Comparison of ENCODE assay signal across 1 cellular context in genomic region chr1:165597883-165598675, GRCh38.
TF ChIP-seq lines count a peak whose summit lies in the region.

No MANE protein-coding gene starts in this region.

TF ChIP-seq in HepG2, 621 proteins besides CTCF, POLR2A, EP300 and RAD21 (continued from another document and continues in another):
- no peak for TF ChIP-seq MAFK (conservative IDR thresholded peaks at IDR 0.05 in 1 of 2, IDR thresholded peaks at IDR 0.05 in 1 of 2; ENCODE audit: low read length in 2 of 2)
- TF ChIP-seq RXRB (CRISPR knock-in tag; IDR thresholded peaks at IDR 0.05; ENCODE audit: borderline replicate concordance): 0 out of 2 replicates have a peak, but pooled peaks have one; percentile 20
- no peak for TF ChIP-seq PRMT3 (CRISPR knock-in tag; IDR thresholded peaks at IDR 0.05; ENCODE audit: borderline replicate concordance, low read depth)
- peak; percentile 94 for TF ChIP-seq NFYC (CRISPR knock-in tag; IDR thresholded peaks at IDR 0.05)
- TF ChIP-seq SIN3B (IDR thresholded peaks at IDR 0.05; ENCODE audit: low read length): no peak
- TF ChIP-seq TFE3 (CRISPR knock-in tag; IDR thresholded peaks at IDR 0.05): no peak
- TF ChIP-seq ZNF615 (CRISPR knock-in tag; IDR thresholded peaks at IDR 0.05; ENCODE audit: borderline replicate concordance): no peak
- no peak for TF ChIP-seq NR2F2 (IDR thresholded peaks at IDR 0.05; ENCODE audit: borderline replicate concordance, low read depth)
- TF ChIP-seq IKZF4 (CRISPR knock-in tag; IDR thresholded peaks at IDR 0.05; ENCODE audit: borderline replicate concordance, low read depth, not compliant biosample characterization): no peak
- TF ChIP-seq ARID5B (CRISPR knock-in tag; IDR thresholded peaks at IDR 0.05): peak; percentile 42; the same call in 1 of the 2 replicates
- TF ChIP-seq PRDM4 (CRISPR knock-in tag; IDR thresholded peaks at IDR 0.05; ENCODE audit: borderline replicate concordance): no peak
- TF ChIP-seq PRDM10 (CRISPR knock-in tag; IDR thresholded peaks at IDR 0.05; ENCODE audit: low read depth): peak; percentile 92
- peak; percentile 41 for TF ChIP-seq TEAD3 (CRISPR knock-in tag; optimal IDR thresholded peaks at IDR 0.05; ENCODE audit: borderline replicate concordance)
- TF ChIP-seq U2AF2 (IDR thresholded peaks at IDR 0.05; ENCODE audit: low read depth, low read length): peak; percentile 93
- TF ChIP-seq FOXM1 (CRISPR knock-in tag; IDR thresholded peaks at IDR 0.05): no peak
- TF ChIP-seq ZNF431 (CRISPR knock-in tag; IDR thresholded peaks at IDR 0.05; ENCODE audit: borderline replicate concordance, low read depth): peak; percentile 46; the same call in 1 of the 2 replicates
- 0 out of 2 replicates have a peak, but pooled peaks have one; percentile 49 for TF ChIP-seq SRY (CRISPR knock-in tag; IDR thresholded peaks at IDR 0.05)
- no peak for TF ChIP-seq CHD2 (IDR thresholded peaks at IDR 0.05; ENCODE audit: low read depth, low read length)
- no peak for TF ChIP-seq SMARCC2 (IDR thresholded peaks at IDR 0.05)
- no peak for TF ChIP-seq IRF1 (CRISPR knock-in tag; IDR thresholded peaks at IDR 0.05; ENCODE audit: low read depth)
- peak; percentile 76; the same call in 1 of the 2 replicates for TF ChIP-seq RFXAP (CRISPR knock-in tag; IDR thresholded peaks at IDR 0.05; ENCODE audit: borderline replicate concordance)
- no peak for TF ChIP-seq ZNF224 (CRISPR knock-in tag; IDR thresholded peaks at IDR 0.05)
- no peak for TF ChIP-seq ZNF367 (CRISPR knock-in tag; IDR thresholded peaks at IDR 0.05; ENCODE audit: borderline replicate concordance)
- no peak for TF ChIP-seq ZFY (CRISPR knock-in tag; IDR thresholded peaks at IDR 0.05)
- TF ChIP-seq FOXO1 (CRISPR knock-in tag; IDR thresholded peaks at IDR 0.05): no peak; the same call in 1 of the 2 replicates
- no peak for TF ChIP-seq ZNF652 (CRISPR knock-in tag; IDR thresholded peaks at IDR 0.05; ENCODE audit: borderline replicate concordance, low read depth)
- no peak for TF ChIP-seq TCF7L2 (IDR thresholded peaks at IDR 0.05; ENCODE audit: low read depth, low read length)
- TF ChIP-seq GRHL1 (CRISPR knock-in tag; conservative IDR thresholded peaks at IDR 0.05): no peak
- peak; percentile 40; the same call in 1 of the 2 replicates for TF ChIP-seq REPIN1 (CRISPR knock-in tag; IDR thresholded peaks at IDR 0.05; ENCODE audit: borderline replicate concordance, low read depth)
- no peak for TF ChIP-seq REST (IDR thresholded peaks at IDR 0.05; ENCODE audit: borderline replicate concordance in 1 of 2, low read depth in 1 of 2, low read length in 2 of 2)
- TF ChIP-seq NFE2 (CRISPR knock-in tag; IDR thresholded peaks at IDR 0.05): no peak
- no peak for TF ChIP-seq JARID2 (CRISPR knock-in tag; IDR thresholded peaks at IDR 0.05; ENCODE audit: insufficient replicate concordance)
- peak; percentile 84 for TF ChIP-seq MAX (IDR thresholded peaks at IDR 0.05)
- TF ChIP-seq RFX3 (CRISPR knock-in tag; IDR thresholded peaks at IDR 0.05): peak; percentile 95
- TF ChIP-seq SNAPC2 (CRISPR knock-in tag; IDR thresholded peaks at IDR 0.05): 0 out of 2 replicates have a peak, but pooled peaks have one; percentile 12
- no peak for TF ChIP-seq RAD51 (IDR thresholded peaks at IDR 0.05; ENCODE audit: borderline replicate concordance)
- no peak for TF ChIP-seq ZEB1 (IDR thresholded peaks at IDR 0.05; ENCODE audit: insufficient replicate concordance, low read depth)
- no peak for TF ChIP-seq ZNF232 (CRISPR knock-in tag; IDR thresholded peaks at IDR 0.05; ENCODE audit: borderline replicate concordance)
- TF ChIP-seq ZMAT5 (CRISPR knock-in tag; IDR thresholded peaks at IDR 0.05; ENCODE audit: borderline replicate concordance, low read depth): no peak
- no peak for TF ChIP-seq MAF1 (CRISPR knock-in tag; IDR thresholded peaks at IDR 0.05; ENCODE audit: borderline replicate concordance)
- TF ChIP-seq ZNF136 (CRISPR knock-in tag; IDR thresholded peaks at IDR 0.05; ENCODE audit: low read depth): no peak
- TF ChIP-seq SMARCE1 (IDR thresholded peaks at IDR 0.05; ENCODE audit: borderline replicate concordance): no peak
- no peak for TF ChIP-seq TEF (CRISPR knock-in tag; IDR thresholded peaks at IDR 0.05)
